In the genomic region with DNA sequence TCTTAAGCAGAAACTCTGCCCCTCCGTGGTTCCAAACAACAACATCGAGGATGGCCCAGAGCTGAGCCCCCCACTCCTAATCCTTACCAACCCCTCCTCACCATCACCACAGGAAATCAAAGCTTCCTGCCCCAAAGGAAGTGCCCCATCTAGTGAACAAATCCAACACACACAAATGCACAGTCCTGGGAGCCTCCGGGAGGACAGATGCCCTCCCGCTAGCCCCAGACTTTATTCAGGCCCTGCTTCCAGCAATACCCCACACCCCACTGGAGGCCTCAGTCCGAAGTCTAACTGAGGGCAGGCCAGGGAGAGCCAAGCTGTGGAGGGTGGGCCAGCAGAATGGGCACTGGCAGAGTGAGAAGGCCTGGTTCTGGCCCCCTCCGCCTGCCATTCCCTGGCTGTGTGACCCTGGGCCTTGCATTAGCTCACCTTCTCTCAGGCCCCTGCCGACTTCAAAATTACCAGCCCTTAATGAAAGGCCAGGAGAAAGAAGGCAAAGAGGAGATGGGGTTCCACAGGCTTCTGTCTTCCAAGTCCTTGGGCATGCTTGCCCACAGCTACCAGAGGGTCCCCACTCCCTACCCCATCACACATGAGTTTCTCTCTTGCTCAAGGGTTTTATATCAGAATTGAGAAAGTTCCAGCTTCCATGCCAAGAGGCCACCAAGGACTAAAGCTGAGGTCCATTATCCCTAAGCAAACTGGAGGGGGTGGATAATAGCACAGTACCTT, we compare ENCODE assay signal across 1 cellular context.
TF ChIP-seq lines count a peak whose summit lies in the region.

No MANE protein-coding gene starts in this region.

TF ChIP-seq in GM23338, 12 proteins besides CTCF, POLR2A, EP300 and RAD21 (continued from another document):
- TF ChIP-seq, protein P1, sequence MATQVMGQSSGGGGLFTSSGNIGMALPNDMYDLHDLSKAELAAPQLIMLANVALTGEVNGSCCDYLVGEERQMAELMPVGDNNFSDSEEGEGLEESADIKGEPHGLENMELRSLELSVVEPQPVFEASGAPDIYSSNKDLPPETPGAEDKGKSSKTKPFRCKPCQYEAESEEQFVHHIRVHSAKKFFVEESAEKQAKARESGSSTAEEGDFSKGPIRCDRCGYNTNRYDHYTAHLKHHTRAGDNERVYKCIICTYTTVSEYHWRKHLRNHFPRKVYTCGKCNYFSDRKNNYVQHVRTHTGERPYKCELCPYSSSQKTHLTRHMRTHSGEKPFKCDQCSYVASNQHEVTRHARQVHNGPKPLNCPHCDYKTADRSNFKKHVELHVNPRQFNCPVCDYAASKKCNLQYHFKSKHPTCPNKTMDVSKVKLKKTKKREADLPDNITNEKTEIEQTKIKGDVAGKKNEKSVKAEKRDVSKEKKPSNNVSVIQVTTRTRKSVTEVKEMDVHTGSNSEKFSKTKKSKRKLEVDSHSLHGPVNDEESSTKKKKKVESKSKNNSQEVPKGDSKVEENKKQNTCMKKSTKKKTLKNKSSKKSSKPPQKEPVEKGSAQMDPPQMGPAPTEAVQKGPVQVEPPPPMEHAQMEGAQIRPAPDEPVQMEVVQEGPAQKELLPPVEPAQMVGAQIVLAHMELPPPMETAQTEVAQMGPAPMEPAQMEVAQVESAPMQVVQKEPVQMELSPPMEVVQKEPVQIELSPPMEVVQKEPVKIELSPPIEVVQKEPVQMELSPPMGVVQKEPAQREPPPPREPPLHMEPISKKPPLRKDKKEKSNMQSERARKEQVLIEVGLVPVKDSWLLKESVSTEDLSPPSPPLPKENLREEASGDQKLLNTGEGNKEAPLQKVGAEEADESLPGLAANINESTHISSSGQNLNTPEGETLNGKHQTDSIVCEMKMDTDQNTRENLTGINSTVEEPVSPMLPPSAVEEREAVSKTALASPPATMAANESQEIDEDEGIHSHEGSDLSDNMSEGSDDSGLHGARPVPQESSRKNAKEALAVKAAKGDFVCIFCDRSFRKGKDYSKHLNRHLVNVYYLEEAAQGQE (IDR thresholded peaks at IDR 0.05; ENCODE audit: unreplicated experiment), result no peak
- TF ChIP-seq, protein P2, sequence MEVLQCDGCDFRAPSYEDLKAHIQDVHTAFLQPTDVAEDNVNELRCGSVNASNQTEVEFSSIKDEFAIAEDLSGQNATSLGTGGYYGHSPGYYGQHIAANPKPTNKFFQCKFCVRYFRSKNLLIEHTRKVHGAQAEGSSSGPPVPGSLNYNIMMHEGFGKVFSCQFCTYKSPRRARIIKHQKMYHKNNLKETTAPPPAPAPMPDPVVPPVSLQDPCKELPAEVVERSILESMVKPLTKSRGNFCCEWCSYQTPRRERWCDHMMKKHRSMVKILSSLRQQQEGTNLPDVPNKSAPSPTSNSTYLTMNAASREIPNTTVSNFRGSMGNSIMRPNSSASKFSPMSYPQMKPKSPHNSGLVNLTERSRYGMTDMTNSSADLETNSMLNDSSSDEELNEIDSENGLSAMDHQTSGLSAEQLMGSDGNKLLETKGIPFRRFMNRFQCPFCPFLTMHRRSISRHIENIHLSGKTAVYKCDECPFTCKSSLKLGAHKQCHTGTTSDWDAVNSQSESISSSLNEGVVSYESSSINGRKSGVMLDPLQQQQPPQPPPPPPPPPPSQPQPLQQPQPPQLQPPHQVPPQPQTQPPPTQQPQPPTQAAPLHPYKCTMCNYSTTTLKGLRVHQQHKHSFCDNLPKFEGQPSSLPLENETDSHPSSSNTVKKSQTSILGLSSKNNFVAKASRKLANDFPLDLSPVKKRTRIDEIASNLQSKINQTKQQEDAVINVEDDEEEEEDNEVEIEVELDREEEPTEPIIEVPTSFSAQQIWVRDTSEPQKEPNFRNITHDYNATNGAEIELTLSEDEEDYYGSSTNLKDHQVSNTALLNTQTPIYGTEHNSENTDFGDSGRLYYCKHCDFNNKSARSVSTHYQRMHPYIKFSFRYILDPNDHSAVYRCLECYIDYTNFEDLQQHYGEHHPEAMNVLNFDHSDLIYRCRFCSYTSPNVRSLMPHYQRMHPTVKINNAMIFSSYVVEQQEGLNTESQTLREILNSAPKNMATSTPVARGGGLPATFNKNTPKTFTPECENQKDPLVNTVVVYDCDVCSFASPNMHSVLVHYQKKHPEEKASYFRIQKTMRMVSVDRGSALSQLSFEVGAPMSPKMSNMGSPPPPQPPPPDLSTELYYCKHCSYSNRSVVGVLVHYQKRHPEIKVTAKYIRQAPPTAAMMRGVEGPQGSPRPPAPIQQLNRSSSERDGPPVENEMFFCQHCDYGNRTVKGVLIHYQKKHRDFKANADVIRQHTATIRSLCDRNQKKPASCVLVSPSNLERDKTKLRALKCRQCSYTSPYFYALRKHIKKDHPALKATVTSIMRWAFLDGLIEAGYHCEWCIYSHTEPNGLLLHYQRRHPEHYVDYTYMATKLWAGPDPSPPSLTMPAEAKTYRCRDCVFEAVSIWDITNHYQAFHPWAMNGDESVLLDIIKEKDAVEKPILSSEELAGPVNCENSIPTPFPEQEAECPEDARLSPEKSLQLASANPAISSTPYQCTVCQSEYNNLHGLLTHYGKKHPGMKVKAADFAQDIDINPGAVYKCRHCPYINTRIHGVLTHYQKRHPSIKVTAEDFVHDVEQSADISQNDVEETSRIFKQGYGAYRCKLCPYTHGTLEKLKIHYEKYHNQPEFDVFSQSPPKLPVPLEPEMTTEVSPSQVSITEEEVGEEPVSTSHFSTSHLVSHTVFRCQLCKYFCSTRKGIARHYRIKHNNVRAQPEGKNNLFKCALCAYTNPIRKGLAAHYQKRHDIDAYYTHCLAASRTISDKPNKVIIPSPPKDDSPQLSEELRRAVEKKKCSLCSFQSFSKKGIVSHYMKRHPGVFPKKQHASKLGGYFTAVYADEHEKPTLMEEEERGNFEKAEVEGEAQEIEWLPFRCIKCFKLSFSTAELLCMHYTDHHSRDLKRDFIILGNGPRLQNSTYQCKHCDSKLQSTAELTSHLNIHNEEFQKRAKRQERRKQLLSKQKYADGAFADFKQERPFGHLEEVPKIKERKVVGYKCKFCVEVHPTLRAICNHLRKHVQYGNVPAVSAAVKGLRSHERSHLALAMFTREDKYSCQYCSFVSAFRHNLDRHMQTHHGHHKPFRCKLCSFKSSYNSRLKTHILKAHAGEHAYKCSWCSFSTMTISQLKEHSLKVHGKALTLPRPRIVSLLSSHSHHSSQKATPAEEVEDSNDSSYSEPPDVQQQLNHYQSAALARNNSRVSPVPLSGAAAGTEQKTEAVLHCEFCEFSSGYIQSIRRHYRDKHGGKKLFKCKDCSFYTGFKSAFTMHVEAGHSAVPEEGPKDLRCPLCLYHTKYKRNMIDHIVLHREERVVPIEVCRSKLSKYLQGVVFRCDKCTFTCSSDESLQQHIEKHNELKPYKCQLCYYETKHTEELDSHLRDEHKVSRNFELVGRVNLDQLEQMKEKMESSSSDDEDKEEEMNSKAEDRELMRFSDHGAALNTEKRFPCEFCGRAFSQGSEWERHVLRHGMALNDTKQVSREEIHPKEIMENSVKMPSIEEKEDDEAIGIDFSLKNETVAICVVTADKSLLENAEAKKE (CRISPR knock-in tag; IDR thresholded peaks at IDR 0.05), result no peak
- no peak for TF ChIP-seq STAT1 (IDR thresholded peaks at IDR 0.05; ENCODE audit: unreplicated experiment)
- no peak for TF ChIP-seq POLR2AphosphoS5 (IDR thresholded peaks at IDR 0.05; ENCODE audit: low read depth)
- TF ChIP-seq JUNB (IDR thresholded peaks at IDR 0.05; ENCODE audit: unreplicated experiment), result no peak
- no peak for TF ChIP-seq ZNF331 (CRISPR knock-in tag; IDR thresholded peaks at IDR 0.05; ENCODE audit: low read depth)
TF ChIP-seq in GM23338: peak in this region for 0.
